24 cellular contexts compared by ENCODE assay signal in genomic region chr17:50762177-50762576, GRCh38. TPM values are rescaled to one million over a fixed set of nuclear protein-coding genes. Genes with fewer than 3 reads are reported as not detected.
"Had no signal": no experiment of that assay in that cellular context is flagged by ENCODE, and none has a peak within 500 bp of the region (broad histone marks: within the 10 kb centered on the region; RNA-seq: fewer than 3 reads in every experiment).

No MANE protein-coding gene starts in this region.

- ATAC-seq: activated T-cell treated with anti-CD3 and anti-CD28 coated beads, Interleukin-2, amount 50 U/mL, for 72 hours; left ventricle myocardium superior had no signal

- H3K9me3 ChIP-seq: thyroid gland had no signal

- H3K4me3 ChIP-seq: thyroid gland had no signal

- H3K27ac Mint-ChIP-seq: activated CD4-positive, alpha-beta memory T cell treated with anti-CD3 and anti-CD28 coated beads for 36 hours; activated naive CD4-positive, alpha-beta T cell treated with anti-CD3 and anti-CD28 coated beads for 36 hours; activated T-cell treated with anti-CD3 and anti-CD28 coated beads, Interleukin-2, amount 50 U/mL, for 72 hours had no signal

- H3K36me3 ChIP-seq: thyroid gland had no signal

- H3K36me3 Mint-ChIP-seq: activated CD4-positive, alpha-beta memory T cell treated with anti-CD3 and anti-CD28 coated beads for 36 hours had no signal

- H3K9me3 Mint-ChIP-seq: activated CD4-positive, alpha-beta memory T cell treated with anti-CD3 and anti-CD28 coated beads for 36 hours; activated naive CD4-positive, alpha-beta T cell treated with anti-CD3 and anti-CD28 coated beads for 36 hours; activated T-cell treated with anti-CD3 and anti-CD28 coated beads, Interleukin-2, amount 50 U/mL, for 72 hours; neural crest cell; stimulated activated naive CD8-positive, alpha-beta T cell treated with anti-CD3 and anti-CD28 coated beads, Interleukin-15, Interleukin-2, amounts not matched to agents 100 ng/mL and 50 ng/mL, for 24 hours had no signal

- H3K27me3 ChIP-seq: thyroid gland had no signal

- H3K27me3 Mint-ChIP-seq: progenitor cell of endocrine pancreas; stimulated activated naive CD8-positive, alpha-beta T cell treated with anti-CD3 and anti-CD28 coated beads, Interleukin-15, Interleukin-2, amounts not matched to agents 100 ng/mL and 50 ng/mL, for 24 hours had no signal

- H3K27ac ChIP-seq: thyroid gland had no signal

- DNase-seq: activated CD4-positive, alpha-beta memory T cell treated with anti-CD3 and anti-CD28 coated beads for 36 hours; activated CD4-positive, alpha-beta T cell treated with anti-CD3 and anti-CD28 coated beads for 48 hours; activated effector memory CD4-positive, alpha-beta T cell treated with Interleukin-2 at 50 U/mL for 16 hours; activated naive CD4-positive, alpha-beta T cell treated with anti-CD3 and anti-CD28 coated beads for 36 hours; activated T-cell treated with anti-CD3 and anti-CD28 coated beads, Interleukin-2, amount 50 U/mL, for 72 hours; amygdala; cortex of kidney; effector CD4-positive, alpha-beta T cell; foreskin melanocyte; hippocampal formation; left ventricle myocardium superior; mammary epithelial cell; retina; stimulated activated CD4-positive, alpha-beta T cell treated with anti-CD3 and anti-CD28 coated beads, Interleukin-4, amount 100 ng/mL, for 1 hour; substantia nigra; thyroid gland had no signal

RNA-seq across cellular contexts. Expression of gene ANKRD40CL, which starts 5.1 kb away (rescaled TPM):
- total RNA-seq: activated CD4-positive, alpha-beta memory T cell treated with anti-CD3 and anti-CD28 coated beads for 36 hours; activated naive CD4-positive, alpha-beta T cell treated with anti-CD3 and anti-CD28 coated beads for 36 hours; activated T-cell treated with anti-CD3 and anti-CD28 coated beads, Interleukin-2, amount 50 U/mL, for 72 hours; cerebellum; left ventricle myocardium superior; mammary epithelial cell; myocyte; neural crest cell; omental fat pad; progenitor cell of endocrine pancreas; T-helper 1 cell treated with Interleukin-12 subunit alpha and Interleukin-12 subunit beta and Interleukin-4 antibody, amounts not matched to agents 30 ng/mL and 1 ng/mL, for 36 hours; thyroid gland had no signal
- polyA plus RNA-seq: esophagus, mammary epithelial cell had no signal
